ENCODE assay signal across 23 cellular contexts in genomic region chr18:22179174-22179573, GRCh38. TPM values are rescaled to one million over a fixed set of nuclear protein-coding genes. Genes with fewer than 3 reads are reported as not detected.
DNase-seq lines count a peak whose midpoint lies in the region; ATAC-seq and TF ChIP-seq lines count a peak whose summit lies in the region.
"Had no signal": no experiment of that assay in that cellular context is flagged by ENCODE, and none has a peak within 500 bp of the region (broad histone marks: within the 10 kb centered on the region; RNA-seq: fewer than 3 reads in every experiment).

No MANE protein-coding gene starts in this region.

- H3K9ac ChIP-seq in endodermal cell (ENCODE audit: extremely low read depth, low read length, poor library complexity, severe bottlenecking), result peak overlapping the region; percentile 99
- H3K9ac ChIP-seq: BLaER1 treated with 17β-estradiol and CSF1 and Interleukin-3, amounts not matched to agents 10 nM and 100 nM had no signal

- H3K4me1 Mint-ChIP-seq in endodermal cell, result peaks cover 53% of the 10 kb centered on the region
- H3K4me1 Mint-ChIP-seq: activated CD4-positive, alpha-beta T cell treated with anti-CD3 and anti-CD28 coated beads, Interleukin-2, amount 10 ng/mL, durations not matched to agents 7 days and 5 days had no signal

- DNase-seq in left ventricle myocardium inferior, result no peak
- no peak for DNase-seq in left ventricle myocardium superior
- DNase-seq in endodermal cell, result peak; percentile 2
- DNase-seq in DMS79 (lab: John Stamatoyannopoulos, UW), result no peak
- DNase-seq in NCI-H510A treated with DMSO at 0.1 percent for 48 hours (lab: John Stamatoyannopoulos, UW), result no peak
- DNase-seq in midbrain (lab: John Stamatoyannopoulos, UW), result no peak
- DNase-seq: activated CD4-positive, alpha-beta T cell treated with anti-CD3 and anti-CD28 coated beads, Interleukin-2, amount 10 ng/mL, durations not matched to agents 7 days and 5 days; activated gamma-delta T cell; amniotic stem cell; gastrocnemius medialis; NCI-H1105 treated with DMSO at 0.1 percent for 48 hours; NCI-H2171; NCI-H748 treated with DMSO at 0.1 percent for 48 hours; OCI-M1; sigmoid colon; SJCRH30; stimulated activated CD4-positive, alpha-beta T cell treated with anti-CD3 and anti-CD28 coated beads, Interleukin-1b, Interleukin-23, amount 100 ng/mL, for 48 hours; stimulated activated naive CD4-positive, alpha-beta T cell treated with Interleukin-2 at 50 U/mL for 16 hours had no signal

- peaks cover 85% of the 10 kb centered on the region for H3K4me1 ChIP-seq in left ventricle myocardium inferior
- peaks cover 3% of the 10 kb centered on the region for H3K4me1 ChIP-seq in endodermal cell (ENCODE audit: control insufficient read depth, insufficient read depth, low read length)
- no peaks in the 10 kb centered on the region for H3K4me1 ChIP-seq in muscle layer of duodenum (ENCODE audit: control insufficient read depth in 1 of 2, insufficient read depth in 2 of 2, low read length in 2 of 2)
- H3K4me1 ChIP-seq: A549, gastrocnemius medialis, SJCRH30 had no signal

- peak overlapping the region; percentile 98 for H3K4me3 Mint-ChIP-seq in endodermal cell
- H3K4me3 Mint-ChIP-seq: activated CD4-positive, alpha-beta T cell treated with anti-CD3 and anti-CD28 coated beads, Interleukin-2, amount 10 ng/mL, durations not matched to agents 7 days and 5 days had no signal

- H3K9me3 Mint-ChIP-seq in endodermal cell, result no peaks in the 10 kb centered on the region
- H3K9me3 Mint-ChIP-seq: activated CD4-positive, alpha-beta T cell treated with anti-CD3 and anti-CD28 coated beads, Interleukin-2, amount 10 ng/mL, durations not matched to agents 7 days and 5 days had no signal

- TF ChIP-seq CTCF in left ventricle myocardium inferior (IDR thresholded peaks at IDR 0.05; ENCODE audit: borderline replicate concordance), result no peak
- no peak for TF ChIP-seq CTCF in endodermal cell (conservative IDR thresholded peaks at IDR 0.05)

- H3K27me3 ChIP-seq in left ventricle myocardium inferior (ENCODE audit: low read depth) (no peaks in the 10 kb centered on the region), endodermal cell (ENCODE audit: control insufficient read depth, insufficient read depth, low read length, poor library complexity, severe bottlenecking) (peaks cover 23% of the 10 kb centered on the region), muscle layer of duodenum (ENCODE audit: low read depth, low read length) (peaks cover 4% of the 10 kb centered on the region)
- H3K27me3 ChIP-seq: BLaER1 treated with 17β-estradiol and CSF1 and Interleukin-3, amounts not matched to agents 10 nM and 100 nM; SJCRH30 had no signal

- intact Hi-C loops in left ventricle myocardium inferior (cut with micrococcal nuclease), result no loop called here
- intact Hi-C loops in left ventricle myocardium superior (cut with micrococcal nuclease), result no loop called here

- no peak for ATAC-seq in left ventricle myocardium superior
- no peak for ATAC-seq in GM19452 (IDR thresholded peaks at IDR 0.05; ENCODE audit: unreplicated experiment)
- ATAC-seq: A549, gastrocnemius medialis had no signal

- peaks cover 43% of the 10 kb centered on the region for H3K36me3 ChIP-seq in left ventricle myocardium inferior
- H3K36me3 ChIP-seq in endodermal cell (ENCODE audit: control insufficient read depth, insufficient read depth, low read length), result peaks cover 97% of the 10 kb centered on the region
- H3K36me3 ChIP-seq in muscle layer of duodenum (ENCODE audit: control insufficient read depth in 1 of 2, insufficient read depth in 2 of 2, low read length in 2 of 2), result no peaks in the 10 kb centered on the region
- H3K36me3 ChIP-seq: gastrocnemius medialis, SJCRH30 had no signal

- H3K36me3 Mint-ChIP-seq in endodermal cell (ENCODE audit: low read depth), result peaks cover 79% of the 10 kb centered on the region

- H3K4me3 ChIP-seq in left ventricle myocardium inferior (peak overlapping the region; percentile 99), endodermal cell (ENCODE audit: low read length) (peak overlapping the region; percentile 99), muscle layer of duodenum (ENCODE audit: low read depth in 1 of 2, low read length in 2 of 2) (no peak overlapping the region)
- H3K4me3 ChIP-seq: A549; BLaER1 treated with 17β-estradiol and CSF1 and Interleukin-3, amounts not matched to agents 10 nM and 100 nM; gastrocnemius medialis; sigmoid colon; SJCRH30 had no signal

- H3K27ac ChIP-seq in left ventricle myocardium inferior (replicated peaks) (peak overlapping the region; percentile 100), endodermal cell (ENCODE audit: low read depth, low read length) (no peak overlapping the region), muscle layer of duodenum (ENCODE audit: low read length) (peak overlapping the region; percentile 56)
- H3K27ac ChIP-seq: A549; BLaER1 treated with 17β-estradiol and CSF1 and Interleukin-3, amounts not matched to agents 10 nM and 100 nM; gastrocnemius medialis; SJCRH30 had no signal

- no peaks in the 10 kb centered on the region for H3K9me3 ChIP-seq in left ventricle myocardium inferior (replicated peaks)
- H3K9me3 ChIP-seq in endodermal cell (ENCODE audit: control insufficient read depth, low read length), result no peaks in the 10 kb centered on the region
- no peaks in the 10 kb centered on the region for H3K9me3 ChIP-seq in muscle layer of duodenum (ENCODE audit: control insufficient read depth in 1 of 2, low read length in 2 of 2)
- H3K9me3 ChIP-seq: A549, gastrocnemius medialis, sigmoid colon, SJCRH30 had no signal

- H3K27me3 Mint-ChIP-seq in endodermal cell (ENCODE audit: insufficient read depth), result peaks cover 29% of the 10 kb centered on the region

- no peak overlapping the region for H3K27ac Mint-ChIP-seq in endodermal cell
- H3K27ac Mint-ChIP-seq: activated CD4-positive, alpha-beta T cell treated with anti-CD3 and anti-CD28 coated beads, Interleukin-2, amount 10 ng/mL, durations not matched to agents 7 days and 5 days had no signal

RNA-seq across cellular contexts. Expression of gene GATA6, which starts 9.8 kb away (rescaled TPM):
- total RNA-seq in left ventricle myocardium inferior (60.9 TPM), left ventricle myocardium superior (62.3 TPM), endodermal cell (100 to 1,000 TPM; 106 to 158 TPM)
- polyA plus RNA-seq in endodermal cell (2013, experiment 1 of 2), result 30.0 TPM
- polyA plus RNA-seq in endodermal cell (2013, experiment 2 of 2), result 39.3 TPM
- total RNA-seq: activated CD4-positive, alpha-beta T cell treated with anti-CD3 and anti-CD28 coated beads, Interleukin-2, amount 10 ng/mL, durations not matched to agents 7 days and 5 days; T-helper 1 cell treated with Interleukin-12 subunit alpha and Interleukin-12 subunit beta and Interleukin-4 antibody, amounts not matched to agents 30 ng/mL and 1 ng/mL, for 36 hours had no signal

Comparison
In these comparisons a context has a peak if more than half of its experiments do, and no peak if none do; other contexts are left out.
1. H3K4me3 ChIP-seq: peak in left ventricle myocardium inferior (single experiment) and endodermal cell (single experiment); none in muscle layer of duodenum (0 of 2).